ENCODE assay signal across 2 cellular contexts in the genomic region with DNA sequence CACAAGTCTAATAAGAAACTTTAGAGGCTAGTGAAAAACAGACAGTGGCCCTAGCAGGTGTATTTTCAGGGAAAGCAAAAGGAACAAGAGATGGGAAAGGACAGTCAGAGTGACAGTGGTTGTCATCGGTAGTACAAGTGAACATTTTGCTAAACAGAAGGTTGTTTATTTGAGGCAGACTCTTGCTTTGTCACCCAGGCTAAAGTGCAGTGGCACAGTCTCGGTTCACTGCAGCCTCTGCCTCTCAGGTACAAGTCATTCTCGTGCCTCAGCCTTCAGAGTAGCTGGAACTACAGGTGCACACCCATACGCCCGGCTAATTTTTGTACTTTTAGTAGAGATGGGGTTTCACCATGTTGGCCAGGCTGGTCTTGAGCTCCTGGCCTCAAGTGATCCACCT.
A peak's percentile ranks its signal among the peaks of the same experiment; 100 is the strongest.
TF ChIP-seq lines count a peak whose summit lies in the region.

No MANE protein-coding gene starts in this region.

TF ChIP-seq in HepG2, 621 proteins besides CTCF, POLR2A, EP300 and RAD21 (continued from another document and continues in another):
- TF ChIP-seq KIAA2018 (CRISPR knock-in tag; IDR thresholded peaks at IDR 0.05; ENCODE audit: borderline replicate concordance) (no peak), TBX3 (IDR thresholded peaks at IDR 0.05; ENCODE audit: borderline replicate concordance) (no peak), ZNF512B (CRISPR knock-in tag; IDR thresholded peaks at IDR 0.05; ENCODE audit: borderline replicate concordance) (no peak), USF2 (IDR thresholded peaks at IDR 0.05; ENCODE audit: low read depth, low read length) (no peak), USF2 (CRISPR knock-in tag; IDR thresholded peaks at IDR 0.05; ENCODE audit: borderline replicate concordance) (no peak), JUND (CRISPR knock-in tag; IDR thresholded peaks at IDR 0.05) (no peak), NFKBIZ (CRISPR knock-in tag; IDR thresholded peaks at IDR 0.05) (no peak), POGZ (CRISPR knock-in tag; IDR thresholded peaks at IDR 0.05) (0 out of 2 replicates have a peak, but pooled peaks have one; percentile 25), ZNF891 (CRISPR knock-in tag; IDR thresholded peaks at IDR 0.05) (no peak), EZH2 (conservative IDR thresholded peaks at IDR 0.05; ENCODE audit: low read depth, low read length) (no peak), HOXA5 (CRISPR knock-in tag; IDR thresholded peaks at IDR 0.05) (no peak), ZNF556 (CRISPR knock-in tag; IDR thresholded peaks at IDR 0.05; ENCODE audit: borderline replicate concordance) (no peak)

TF ChIP-seq in GM23338, 12 proteins besides CTCF, POLR2A, EP300 and RAD21 (continued from another document):
- TF ChIP-seq ZNF462 (CRISPR knock-in tag; IDR thresholded peaks at IDR 0.05): no peak
- TF ChIP-seq NANOG (IDR thresholded peaks at IDR 0.05; ENCODE audit: borderline replicate concordance): no peak
- TF ChIP-seq EZH2phosphoT487 (IDR thresholded peaks at IDR 0.05; ENCODE audit: unreplicated experiment): no peak
- TF ChIP-seq JUNB (IDR thresholded peaks at IDR 0.05; ENCODE audit: unreplicated experiment): no peak
- TF ChIP-seq ZNF114 (CRISPR knock-in tag; IDR thresholded peaks at IDR 0.05): no peak
- no peak for TF ChIP-seq STAT1 (IDR thresholded peaks at IDR 0.05; ENCODE audit: unreplicated experiment)
- no peak for TF ChIP-seq REST (IDR thresholded peaks at IDR 0.05; ENCODE audit: unreplicated experiment)
- TF ChIP-seq CREB1 (CRISPR knock-in tag; IDR thresholded peaks at IDR 0.05; ENCODE audit: low read depth): no peak
- TF ChIP-seq POLR2AphosphoS5 (IDR thresholded peaks at IDR 0.05; ENCODE audit: low read depth): no peak
- no peak for TF ChIP-seq ZNF331 (CRISPR knock-in tag; IDR thresholded peaks at IDR 0.05; ENCODE audit: low read depth)
